ENCODE assay signal across 21 cellular contexts in the genomic region with DNA sequence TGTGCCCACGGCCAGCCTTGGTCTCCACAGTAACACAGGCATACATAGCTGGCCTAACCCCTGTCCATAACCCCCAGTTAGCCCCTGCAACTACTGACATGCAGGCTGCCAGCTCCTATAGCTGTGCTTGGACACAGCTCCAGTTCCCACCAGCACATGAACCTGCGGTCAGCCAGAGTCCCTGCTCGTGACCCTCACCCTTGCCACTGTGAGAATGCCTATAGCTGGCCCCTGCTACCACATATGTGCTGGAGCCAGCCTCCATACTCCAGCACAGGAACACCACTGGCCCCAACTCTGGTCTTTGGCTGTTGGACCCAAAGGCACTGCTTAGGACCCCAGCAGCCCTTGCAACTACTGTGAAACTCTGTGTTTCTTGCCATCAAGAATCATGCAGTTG.
DNase-seq lines count a peak whose midpoint lies in the region; ATAC-seq and TF ChIP-seq lines count a peak whose summit lies in the region.
"Had no signal": no experiment of that assay in that cellular context is flagged by ENCODE, and none has a peak within 500 bp of the region (broad histone marks: within the 10 kb centered on the region; RNA-seq: fewer than 3 reads in every experiment).

No MANE protein-coding gene starts in this region.

- H3K4me3 ChIP-seq in left ventricle myocardium inferior (no peak overlapping the region), neuronal stem cell (ENCODE audit: low read length in 2 of 2) (no peak overlapping the region), spleen (no peak overlapping the region), MG63 (no peak overlapping the region)
- H3K4me3 ChIP-seq: A549; BLaER1 treated with 17β-estradiol and CSF1 and Interleukin-3, amounts not matched to agents 10 nM and 100 nM; GM12878 had no signal

- DNase-seq in left ventricle myocardium inferior = no peak
- no peak for DNase-seq in cardiac septum (ENCODE audit: low spot score)
- no peak for DNase-seq in neuronal stem cell (ENCODE audit: low spot score)
- peak; percentile 34 for DNase-seq in spleen
- no peak for DNase-seq in MG63
- DNase-seq: AML-193; CD4-positive, alpha-beta memory T cell; CD4-positive, CD25-positive, alpha-beta regulatory T cell; CD8-positive, alpha-beta memory T cell; DMS 273 treated with DMSO at 0.1 percent for 48 hours; DMS153; DMS79; DND-41; EL; GDM1 had no signal

- TF ChIP-seq POLR2A in spleen (IDR thresholded peaks at IDR 0.05) = no peak

- H3K27me3 ChIP-seq in left ventricle myocardium inferior (ENCODE audit: low read depth) = no peaks in the 10 kb centered on the region
- no peaks in the 10 kb centered on the region for H3K27me3 ChIP-seq in neuronal stem cell (ENCODE audit: control insufficient read depth in 3 of 3, insufficient read depth in 3 of 3, low read depth in 1 of 3, low read length in 3 of 3)
- H3K27me3 ChIP-seq in spleen (replicated peaks in 1 of 7) = no peaks in the 10 kb centered on the region
- no peaks in the 10 kb centered on the region for H3K27me3 ChIP-seq in MG63
- H3K27me3 ChIP-seq: BLaER1 treated with 17β-estradiol and CSF1 and Interleukin-3, amounts not matched to agents 10 nM and 100 nM had no signal

- H3K4me2 ChIP-seq in neuronal stem cell (ENCODE audit: insufficient read depth, low read length, poor library complexity, severe bottlenecking) = no peak overlapping the region
- H3K4me2 ChIP-seq: A549; BLaER1 treated with 17β-estradiol and CSF1 and Interleukin-3, amounts not matched to agents 10 nM and 100 nM had no signal

- H2BK12ac ChIP-seq in neuronal stem cell (ENCODE audit: low read length) = no peak overlapping the region

- H2BK120ac ChIP-seq in neuronal stem cell (ENCODE audit: low read depth, low read length) = no peak overlapping the region

- no peak overlapping the region for H2AFZ ChIP-seq in neuronal stem cell (ENCODE audit: low read length)

- H3K9me3 ChIP-seq in left ventricle myocardium inferior (replicated peaks) (peaks cover 18% of the 10 kb centered on the region), neuronal stem cell (replicated peaks in 1 of 2; ENCODE audit: control insufficient read depth in 2 of 2, insufficient read depth in 1 of 2, low read depth in 1 of 2, low read length in 2 of 2) (peaks cover 6 to 9% of the 10 kb centered on the region in 2 donors), spleen (peaks cover 0 to 45% (median 16%) of the 10 kb centered on the region in 8 donors), MG63 (no peaks in the 10 kb centered on the region)
- H3K9me3 ChIP-seq: A549 had no signal

- peak overlapping the region; percentile 17 for H3K14ac ChIP-seq in neuronal stem cell (ENCODE audit: low read length)

- H2AK5ac ChIP-seq in neuronal stem cell (ENCODE audit: low read depth, low read length) = peak overlapping the region; percentile 11

- no peak for ATAC-seq in HG03159 (IDR thresholded peaks at IDR 0.05; ENCODE audit: unreplicated experiment)
- ATAC-seq: A549, GM12878 had no signal

- H3K18ac ChIP-seq in neuronal stem cell (ENCODE audit: low read length) = peak overlapping the region; percentile 20

- H2BK5ac ChIP-seq in neuronal stem cell (ENCODE audit: low read length) = peak overlapping the region; percentile 83

- H3K4ac ChIP-seq in neuronal stem cell (ENCODE audit: low read length) = no peak overlapping the region

- WGBS in neuronal stem cell (ENCODE audit: extremely low coverage in 2 of 2, insufficient read length in 2 of 2, insufficient replicate concordance in 1 of 2), 2 donors = no CpG with 5 or more reads among the region's 3 CpGs
- 70 to 93% (median 73%) methylated on average over 2 to 3 of the region's 3 CpGs for WGBS in spleen, 5 donors

- intact Hi-C loops in left ventricle myocardium inferior (cut with micrococcal nuclease) (no loop called here), cardiac septum (cut with DNase I) (loop anchor here (10.0 kb wide), 2 partner anchors 274 to 586 kb away; no protein-coding TSS in a partner anchor), spleen (cut with DNase I; ENCODE audit: low total_unique reads) (no loop called here)

- H3K9ac ChIP-seq in neuronal stem cell (ENCODE audit: low read depth, low read length, poor library complexity) = peak overlapping the region; percentile 61
- H3K9ac ChIP-seq: BLaER1 treated with 17β-estradiol and CSF1 and Interleukin-3, amounts not matched to agents 10 nM and 100 nM had no signal

- H3K4me1 ChIP-seq in left ventricle myocardium inferior (peaks cover 6% of the 10 kb centered on the region), neuronal stem cell (ENCODE audit: control insufficient read depth in 2 of 2, insufficient read depth in 1 of 2, low read depth in 1 of 2, low read length in 2 of 2) (peaks cover 2 to 18% of the 10 kb centered on the region in 2 donors), spleen (no peaks in the 10 kb centered on the region)
- H3K4me1 ChIP-seq: A549; BLaER1 treated with 17β-estradiol and CSF1 and Interleukin-3, amounts not matched to agents 10 nM and 100 nM had no signal

- no peaks in the 10 kb centered on the region for H3K36me3 ChIP-seq in left ventricle myocardium inferior
- H3K36me3 ChIP-seq in neuronal stem cell (replicated peaks in 1 of 2; ENCODE audit: control insufficient read depth in 2 of 2, insufficient read depth in 2 of 2, low read length in 2 of 2) = no peaks in the 10 kb centered on the region
- no peaks in the 10 kb centered on the region for H3K36me3 ChIP-seq in spleen
- H3K36me3 ChIP-seq in MG63 = no peaks in the 10 kb centered on the region
- H3K36me3 ChIP-seq: BLaER1 treated with 17β-estradiol and CSF1 and Interleukin-3, amounts not matched to agents 10 nM and 100 nM had no signal

- H4K8ac ChIP-seq in neuronal stem cell (ENCODE audit: low read depth, low read length) = no peak overlapping the region

- peak overlapping the region; percentile 89 for H3K23ac ChIP-seq in neuronal stem cell (ENCODE audit: low read depth, low read length, poor library complexity)

- H4K91ac ChIP-seq in neuronal stem cell (ENCODE audit: low read depth, low read length, poor library complexity) = peak overlapping the region; percentile 46

- TF ChIP-seq CTCF in left ventricle myocardium inferior (IDR thresholded peaks at IDR 0.05; ENCODE audit: borderline replicate concordance) (no peak), spleen (IDR thresholded peaks at IDR 0.05 in 8 of 11, conservative IDR thresholded peaks at IDR 0.05 in 3 of 11) (no peak)

- H3K27ac ChIP-seq in left ventricle myocardium inferior (replicated peaks) = peak overlapping the region; percentile 24
- H3K27ac ChIP-seq in neuronal stem cell (replicated peaks; ENCODE audit: low read length) = no peak overlapping the region
- no peak overlapping the region for H3K27ac ChIP-seq in spleen
- H3K27ac ChIP-seq: 22Rv1; A549; BLaER1 treated with 17β-estradiol and CSF1 and Interleukin-3, amounts not matched to agents 10 nM and 100 nM; C4-2B had no signal

- H3K79me1 ChIP-seq in neuronal stem cell (ENCODE audit: low read depth, low read length) = no peaks in the 10 kb centered on the region

- peak overlapping the region; percentile 56 for H2BK15ac ChIP-seq in neuronal stem cell (ENCODE audit: low read length)
